ENCODE assay signal across 8 cellular contexts in the genomic region with DNA sequence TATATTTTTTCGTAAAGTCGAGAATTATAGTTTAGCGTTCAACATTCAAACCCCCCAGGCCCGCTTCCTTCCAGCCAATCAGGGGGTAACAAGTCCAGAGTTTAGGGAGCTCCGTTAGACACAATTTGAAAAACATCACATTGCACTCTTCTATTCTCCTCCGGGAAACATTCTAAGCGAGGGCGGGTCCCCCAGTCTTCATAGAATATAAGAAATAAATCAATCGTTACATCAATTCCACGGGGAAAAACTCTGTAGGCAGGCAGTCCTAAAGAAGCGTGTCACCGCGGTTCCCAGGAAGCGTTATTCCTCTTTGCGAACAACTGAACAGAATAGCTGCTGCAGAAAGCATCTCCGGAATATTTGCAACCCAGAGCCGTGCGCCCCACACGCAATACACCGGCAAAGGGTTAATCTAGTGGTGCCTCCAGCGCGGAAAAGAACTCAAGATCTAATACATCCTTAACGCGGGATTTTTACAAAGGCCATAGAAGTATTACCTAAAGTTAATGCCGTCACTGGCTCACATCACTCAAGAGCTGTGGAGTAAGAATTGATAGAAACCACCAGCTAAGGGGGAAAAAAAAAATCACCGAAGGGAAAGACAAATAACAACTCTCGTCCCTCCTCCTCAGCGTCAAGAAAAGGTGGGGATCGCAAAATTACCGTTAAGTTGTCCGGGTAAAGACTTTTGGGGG.
DNase-seq lines count a peak whose midpoint lies in the region; ATAC-seq, FAIRE-seq and TF ChIP-seq lines count a peak whose summit lies in the region.

No MANE protein-coding gene starts in this region.

- H3F3A ChIP-seq in SU-DHL-6 (ENCODE audit: insufficient read depth): peaks cover 44% of the 10 kb centered on the region

- TF ChIP-seq CTCF in SU-DHL-6 (IDR thresholded peaks at IDR 0.05; ENCODE audit: insufficient read depth, low read length, poor library complexity, severe bottlenecking) (no peak), bronchial epithelial cell (IDR thresholded peaks at IDR 0.05; ENCODE audit: insufficient read depth, low read length, severe bottlenecking) (no peak)

- DNase-seq in CD1c-positive myeloid dendritic cell (ENCODE audit: extremely low spot score) (peak; percentile 40), HT1080 (ENCODE audit: low read depth) (peak; percentile 38), bronchial epithelial cell (ENCODE audit: low read depth) (peak; percentile 33)
- DNase-seq in stimulated activated CD4-positive, alpha-beta T cell treated with anti-CD3 and anti-CD28 coated beads, Interleukin-4, amount 100 ng/mL, for 48 hours (ENCODE audit: low read depth in 2 of 2): peak; percentile 12 to 13

- peak overlapping the region; percentile 96 for H3K27ac ChIP-seq in SU-DHL-6 (ENCODE audit: low read depth, low read length)
- H3K27ac ChIP-seq in layer of hippocampus (ENCODE audit: low read depth, low read length): peak overlapping the region; percentile 77

- peak overlapping the region; percentile 99 for H3K4me2 ChIP-seq in SU-DHL-6 (ENCODE audit: low read depth, low read length, poor library complexity, severe bottlenecking)

- ATAC-seq in GM19452 (IDR thresholded peaks at IDR 0.05; ENCODE audit: unreplicated experiment) (no peak), GM18870 (IDR thresholded peaks at IDR 0.05; ENCODE audit: unreplicated experiment) (no peak)

- H3K9ac ChIP-seq in SU-DHL-6 (ENCODE audit: low read length): peak overlapping the region; percentile 100

- no peak overlapping the region for H2AFZ ChIP-seq in SU-DHL-6 (ENCODE audit: low read depth, low read length, severe bottlenecking)

- no peak for FAIRE-seq in bronchial epithelial cell (lab: Jason Lieb, UNC)

- peaks cover 92% of the 10 kb centered on the region for H3K79me2 ChIP-seq in SU-DHL-6 (ENCODE audit: insufficient read depth, low read length)

- H3K36me3 ChIP-seq in SU-DHL-6 (ENCODE audit: low read length): peaks cover 42% of the 10 kb centered on the region
- no peaks in the 10 kb centered on the region for H3K36me3 ChIP-seq in bronchial epithelial cell (ENCODE audit: control insufficient read depth, insufficient read depth, low read length)

- H3K27me3 ChIP-seq in SU-DHL-6 (ENCODE audit: low read length) (no peaks in the 10 kb centered on the region), bronchial epithelial cell (ENCODE audit: control insufficient read depth, insufficient read depth, low read length) (no peaks in the 10 kb centered on the region), layer of hippocampus (ENCODE audit: control insufficient read depth, insufficient read depth, low read length) (no peaks in the 10 kb centered on the region)

- H3K9me3 ChIP-seq in SU-DHL-6 (ENCODE audit: insufficient read depth, low read length): no peaks in the 10 kb centered on the region

- H3K4me3 ChIP-seq in SU-DHL-6 (ENCODE audit: insufficient read depth, low read length, poor library complexity, severe bottlenecking) (peak overlapping the region; percentile 91), bronchial epithelial cell (ENCODE audit: low read depth, low read length) (peak overlapping the region; percentile 92)

- no peaks in the 10 kb centered on the region for H3K9me2 ChIP-seq in SU-DHL-6 (replicated peaks; ENCODE audit: insufficient read depth, low read length)

- peaks cover 48% of the 10 kb centered on the region for H4K20me1 ChIP-seq in SU-DHL-6 (ENCODE audit: low read depth, low read length)
